ENCODE assay signal across 1 cellular context in genomic region chr1:43844114-43844513, GRCh38.
TF ChIP-seq lines count a peak whose summit lies in the region.

No MANE protein-coding gene starts in this region.

TF ChIP-seq in H1, 55 proteins besides CTCF, POLR2A, EP300 and RAD21:
- TF ChIP-seq POU5F1 (IDR thresholded peaks at IDR 0.05; ENCODE audit: low read depth, low read length) (no peak), SIN3A (conservative IDR thresholded peaks at IDR 0.05 in 1 of 2, IDR thresholded peaks at IDR 0.05 in 1 of 2; ENCODE audit: low read depth in 1 of 2, low read length in 2 of 2) (no peak), SP2 (IDR thresholded peaks at IDR 0.05; ENCODE audit: low read length) (no peak), EZH2 (IDR thresholded peaks at IDR 0.05; ENCODE audit: low read depth, low read length, severe bottlenecking) (no peak), KDM5A (IDR thresholded peaks at IDR 0.05; ENCODE audit: low read length) (no peak), BACH1 (IDR thresholded peaks at IDR 0.05; ENCODE audit: low read length) (no peak), TCF12 (IDR thresholded peaks at IDR 0.05; ENCODE audit: low read depth, low read length) (no peak), GABPA (IDR thresholded peaks at IDR 0.05; ENCODE audit: borderline replicate concordance, insufficient read depth, low read length) (no peak), E2F6 (IDR thresholded peaks at IDR 0.05) (no peak), SP1 (IDR thresholded peaks at IDR 0.05; ENCODE audit: low read depth, low read length) (no peak), NRF1 (IDR thresholded peaks at IDR 0.05; ENCODE audit: low read depth, low read length) (no peak), JUN (IDR thresholded peaks at IDR 0.05; ENCODE audit: low read depth, low read length) (no peak), CEBPB (IDR thresholded peaks at IDR 0.05; ENCODE audit: low read depth, low read length) (no peak), SIRT6 (IDR thresholded peaks at IDR 0.05; ENCODE audit: low read length) (no peak)
